Comparison of ENCODE assay signal across 1 cellular context in genomic region chr3:86794336-86795065, GRCh38.
TF ChIP-seq lines count a peak whose summit lies in the region.

No MANE protein-coding gene starts in this region.

TF ChIP-seq in HepG2, 621 proteins besides CTCF, POLR2A, EP300 and RAD21 (continued from another document):
- TF ChIP-seq ZNF441 (CRISPR knock-in tag; IDR thresholded peaks at IDR 0.05; ENCODE audit: borderline replicate concordance) (no peak), SP5 (CRISPR knock-in tag; IDR thresholded peaks at IDR 0.05; ENCODE audit: borderline replicate concordance, low read depth) (no peak), ZNF687 (CRISPR knock-in tag; IDR thresholded peaks at IDR 0.05) (no peak), MLLT10 (CRISPR knock-in tag; IDR thresholded peaks at IDR 0.05) (no peak), PHF21A (CRISPR knock-in tag; IDR thresholded peaks at IDR 0.05) (no peak), IKZF4 (CRISPR knock-in tag; IDR thresholded peaks at IDR 0.05; ENCODE audit: borderline replicate concordance, low read depth, not compliant biosample characterization) (no peak)
- TF ChIP-seq, protein P1, sequence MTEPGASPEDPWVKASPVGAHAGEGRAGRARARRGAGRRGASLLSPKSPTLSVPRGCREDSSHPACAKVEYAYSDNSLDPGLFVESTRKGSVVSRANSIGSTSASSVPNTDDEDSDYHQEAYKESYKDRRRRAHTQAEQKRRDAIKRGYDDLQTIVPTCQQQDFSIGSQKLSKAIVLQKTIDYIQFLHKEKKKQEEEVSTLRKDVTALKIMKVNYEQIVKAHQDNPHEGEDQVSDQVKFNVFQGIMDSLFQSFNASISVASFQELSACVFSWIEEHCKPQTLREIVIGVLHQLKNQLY (CRISPR knock-in tag; IDR thresholded peaks at IDR 0.05): no peak
TF ChIP-seq in HepG2: peak in this region for 0.
